15 cellular contexts compared by ENCODE assay signal in the genomic region with DNA sequence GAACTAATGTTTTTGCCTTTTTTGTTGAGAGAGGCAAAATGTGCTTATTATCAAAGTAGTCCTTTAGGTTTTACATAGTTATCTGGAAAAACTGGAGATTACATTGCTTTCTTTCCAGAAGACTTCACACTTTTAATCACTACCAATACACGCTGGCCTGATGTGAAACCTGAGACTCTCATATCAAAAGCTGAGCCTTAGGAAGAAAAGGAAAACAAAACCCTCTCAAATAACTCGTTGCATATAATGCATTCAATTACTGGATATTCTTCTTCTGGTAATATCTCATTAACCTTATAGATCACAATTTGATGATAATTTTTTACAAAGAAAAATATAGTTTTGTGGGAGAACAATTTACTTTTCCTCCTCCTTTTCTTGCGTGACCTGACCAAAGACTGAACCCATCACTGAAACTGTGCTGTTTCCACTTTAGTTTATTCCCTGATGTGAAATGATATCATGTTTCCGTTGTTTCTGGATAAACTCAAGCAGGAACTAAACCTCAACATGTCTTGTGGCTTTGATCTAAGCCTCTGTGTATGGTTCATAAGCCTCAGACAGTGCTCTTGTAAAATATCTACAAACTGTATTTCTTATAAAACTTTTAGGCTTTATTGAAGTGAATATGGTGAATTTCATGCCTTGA.
A peak's percentile ranks its signal among the peaks of the same experiment; 100 is the strongest.
DNase-seq lines count a peak whose midpoint lies in the region; ATAC-seq, FAIRE-seq and TF ChIP-seq lines count a peak whose summit lies in the region.
"Had no signal": no experiment of that assay in that cellular context is flagged by ENCODE, and none has a peak within 500 bp of the region (broad histone marks: within the 10 kb centered on the region; RNA-seq: fewer than 3 reads in every experiment).

No MANE protein-coding gene starts in this region.

- POLR2A ChIA-PET in RWPE1 (lab: Yijun Ruan, JAX; ENCODE audit: low non-redundant PET), result no interaction called here

- no peak for TF ChIP-seq EP300 in gastroesophageal sphincter (IDR thresholded peaks at IDR 0.05)

- no peak for FAIRE-seq in astrocyte (lab: Jason Lieb, UNC)
- FAIRE-seq: K562 had no signal

- ATAC-seq in GM21367 (IDR thresholded peaks at IDR 0.05; ENCODE audit: unreplicated experiment) (no peak), gastroesophageal sphincter (no peak)
- ATAC-seq: K562, psoas muscle had no signal

- CTCF ChIA-PET in RWPE1 (lab: Yijun Ruan, JAX), result no interaction called here

- H3K4me1 ChIP-seq in ACC112 (ENCODE audit: control insufficient read depth, insufficient read depth, low read length, unreplicated experiment) (peaks cover 3% of the 10 kb centered on the region), astrocyte (ENCODE audit: insufficient read depth, low read length) (peaks cover 9% of the 10 kb centered on the region), hepatocyte (ENCODE audit: insufficient read depth) (peaks cover 4% of the 10 kb centered on the region), gastroesophageal sphincter (no peaks in the 10 kb centered on the region)
- H3K4me1 ChIP-seq: psoas muscle had no signal

- H3K27ac ChIP-seq in ACC112 (ENCODE audit: low read depth, low read length) (no peak overlapping the region), astrocyte (ENCODE audit: low read depth, low read length) (peak overlapping the region; percentile 16), hepatocyte (peak overlapping the region; percentile 72), RWPE1 (no peak overlapping the region), gastroesophageal sphincter (no peak overlapping the region)
- H3K27ac ChIP-seq: psoas muscle had no signal

- H3K9me3 Mint-ChIP-seq in astrocyte (ENCODE audit: unreplicated experiment), result peaks cover 4% of the 10 kb centered on the region

- H3K36me3 ChIP-seq in ACC112 (ENCODE audit: insufficient read depth, low read length) (no peaks in the 10 kb centered on the region), astrocyte (ENCODE audit: insufficient read depth, low read length) (no peaks in the 10 kb centered on the region), hepatocyte (replicated peaks; ENCODE audit: insufficient read depth, low read depth) (no peaks in the 10 kb centered on the region), gastroesophageal sphincter (no peaks in the 10 kb centered on the region)

- WGBS in hepatocyte (ENCODE audit: low lambda C conversion rate, missing lambda C conversion rate), result 34% methylated on average over 4 of the region's 4 CpGs
- 47 to 57% methylated on average over 4 of the region's 4 CpGs for WGBS in gastroesophageal sphincter (ENCODE audit: low coverage in 1 of 2), 2 donors

- DNase-seq in HFF-Myc (ENCODE audit: extremely low read depth, low read depth), result peak; percentile 63
- peak; percentile 85 for DNase-seq in astrocyte (ENCODE audit: low read depth)
- peak; percentile 25 for DNase-seq in hepatocyte (ENCODE audit: low spot score)
- no peak for DNase-seq in RWPE1 (ENCODE audit: low spot score)
- no peak for DNase-seq in erythroblast (lab: John Stamatoyannopoulos, UW)
- DNase-seq: cerebellar nuclear complex, GF-D8, NCI-H345, psoas muscle, SHP77 treated with DMSO at 0.1 percent for 48 hours had no signal

- H4K20me1 ChIP-seq in astrocyte (ENCODE audit: insufficient read depth, low read length) (no peaks in the 10 kb centered on the region), hepatocyte (ENCODE audit: insufficient read depth, poor library complexity, severe bottlenecking) (no peaks in the 10 kb centered on the region)

- H3K9me3 ChIP-seq in astrocyte (ENCODE audit: insufficient read depth, low read depth, low read length) (no peaks in the 10 kb centered on the region), hepatocyte (ENCODE audit: low read depth) (no peaks in the 10 kb centered on the region), gastroesophageal sphincter (no peaks in the 10 kb centered on the region)
- H3K9me3 ChIP-seq: psoas muscle had no signal

- H3K9ac ChIP-seq in astrocyte (ENCODE audit: low read length), result no peak overlapping the region

- H3K4me3 ChIP-seq in ACC112 (ENCODE audit: low read depth, low read length) (peak overlapping the region; percentile 22), HFF-Myc (replicated peaks; ENCODE audit: low read depth, low read length) (no peak overlapping the region), astrocyte (ENCODE audit: insufficient read depth, low read depth, low read length) (no peak overlapping the region), hepatocyte (no peak overlapping the region), gastroesophageal sphincter (no peak overlapping the region)
- H3K4me3 ChIP-seq: K562, lung, psoas muscle had no signal

- no peaks in the 10 kb centered on the region for H3K36me3 Mint-ChIP-seq in astrocyte (ENCODE audit: low read depth, unreplicated experiment)

- TF ChIP-seq CTCF in HFF-Myc (IDR thresholded peaks at IDR 0.05; ENCODE audit: low read depth, low read length, missing control alignments), result no peak
- TF ChIP-seq CTCF in astrocyte (IDR thresholded peaks at IDR 0.05; ENCODE audit: insufficient read depth, low read depth, low read length), result no peak
- no peak for TF ChIP-seq CTCF in hepatocyte (IDR thresholded peaks at IDR 0.05; ENCODE audit: poor library complexity)
- TF ChIP-seq CTCF in RWPE1 (conservative IDR thresholded peaks at IDR 0.05; ENCODE audit: low read depth), result no peak
- TF ChIP-seq CTCF in gastroesophageal sphincter (IDR thresholded peaks at IDR 0.05), result no peak

- TF ChIP-seq POLR2A in gastroesophageal sphincter (IDR thresholded peaks at IDR 0.05) (no peak), erythroblast (IDR thresholded peaks at IDR 0.05; ENCODE audit: low read length) (no peak)

- H2AFZ ChIP-seq in ACC112 (ENCODE audit: low read length, unreplicated experiment), result peak overlapping the region; percentile 47
- no peak overlapping the region for H2AFZ ChIP-seq in astrocyte (ENCODE audit: low read depth, low read length)
- H2AFZ ChIP-seq in hepatocyte, result no peak overlapping the region

- H3K27ac Mint-ChIP-seq in astrocyte (ENCODE audit: unreplicated experiment), result no peak overlapping the region

- H3K27me3 ChIP-seq in ACC112 (ENCODE audit: insufficient read depth, low read length) (no peaks in the 10 kb centered on the region), astrocyte (ENCODE audit: insufficient read depth, low read length) (no peaks in the 10 kb centered on the region), hepatocyte (no peaks in the 10 kb centered on the region), gastroesophageal sphincter (no peaks in the 10 kb centered on the region)

- H3K9me2 ChIP-seq in hepatocyte (replicated peaks; ENCODE audit: insufficient read depth), result no peaks in the 10 kb centered on the region

- H3K4me3 Mint-ChIP-seq in astrocyte (ENCODE audit: unreplicated experiment), result no peak overlapping the region

- no peaks in the 10 kb centered on the region for H3K79me2 ChIP-seq in ACC112 (ENCODE audit: control insufficient read depth, insufficient read depth, low read length, unreplicated experiment)
- no peaks in the 10 kb centered on the region for H3K79me2 ChIP-seq in astrocyte (ENCODE audit: insufficient read depth, low read length)
- no peaks in the 10 kb centered on the region for H3K79me2 ChIP-seq in hepatocyte

- H3K4me1 Mint-ChIP-seq in astrocyte (ENCODE audit: low read depth, unreplicated experiment), result peaks cover 10% of the 10 kb centered on the region

- H3K4me2 ChIP-seq in astrocyte (ENCODE audit: low read length) (peak overlapping the region; percentile 40), hepatocyte (peak overlapping the region; percentile 42)

- no peaks in the 10 kb centered on the region for H3K27me3 Mint-ChIP-seq in astrocyte (ENCODE audit: low read depth, unreplicated experiment)

Comparison
In these comparisons a context has a peak if more than half of its experiments do, and no peak if none do; other contexts are left out.
1. H3K27ac ChIP-seq: peak in astrocyte (single experiment) and hepatocyte (single experiment); none in ACC112 (single experiment), RWPE1 (single experiment) and gastroesophageal sphincter (0 of 4).
2. DNase-seq: peak in HFF-Myc (single experiment), astrocyte (single experiment) and hepatocyte (single experiment); none in RWPE1 (single experiment) and erythroblast (0 of 2).